14 cellular contexts compared by ENCODE assay signal in genomic region chr11:100612766-100613165, GRCh38.
A peak's percentile ranks its signal among the peaks of the same experiment; 100 is the strongest.
DNase-seq lines count a peak whose midpoint lies in the region; ATAC-seq and TF ChIP-seq lines count a peak whose summit lies in the region.
"Had no signal": no experiment of that assay in that cellular context is flagged by ENCODE, and none has a peak within 500 bp of the region (broad histone marks: within the 10 kb centered on the region; RNA-seq: fewer than 3 reads in every experiment).

No MANE protein-coding gene starts in this region.

- no peak overlapping the region for H2AFZ ChIP-seq in H9 (ENCODE audit: low read length)

- no peak for ATAC-seq in heart left ventricle
- peak; percentile 79 for ATAC-seq in HG02870 (IDR thresholded peaks at IDR 0.05; ENCODE audit: unreplicated experiment)

- H2AK5ac ChIP-seq in H9 (ENCODE audit: insufficient read length, low read length) = no peak overlapping the region

- H3K27me3 Mint-ChIP-seq in H9 (ENCODE audit: low read depth) = no peaks in the 10 kb centered on the region
- H3K27me3 Mint-ChIP-seq: type B pancreatic cell had no signal

- intact Hi-C loops in left ventricle myocardium inferior (cut with micrococcal nuclease) = no loop called here
- intact Hi-C loops in heart left ventricle (cut with DNase I) = no loop called here
- intact Hi-C loops in uterus (cut with DNase I; ENCODE audit: low total_unique reads) = no loop called here

- H3T11ph ChIP-seq in H9 (ENCODE audit: low read length) = no peak overlapping the region

- TF ChIP-seq CTCF in left ventricle myocardium inferior (IDR thresholded peaks at IDR 0.05; ENCODE audit: borderline replicate concordance) (no peak), heart left ventricle (IDR thresholded peaks at IDR 0.05) (no peak), H9 (conservative IDR thresholded peaks at IDR 0.05) (no peak), uterus (IDR thresholded peaks at IDR 0.05) (no peak)

- no peak overlapping the region for H2BK20ac ChIP-seq in H9 (ENCODE audit: low read depth, low read length, poor library complexity, severe bottlenecking)

- no peak overlapping the region for H3K23ac ChIP-seq in H9 (ENCODE audit: insufficient read length, low read depth, low read length)

- H2BK5ac ChIP-seq in H9 (ENCODE audit: insufficient read length, low read length) = no peak overlapping the region

- H3K4me2 ChIP-seq in H9 (ENCODE audit: insufficient read depth, insufficient read length, low read length) = no peak overlapping the region

- H3K79me1 ChIP-seq in H9 (ENCODE audit: insufficient read depth, low read depth, low read length, poor library complexity, severe bottlenecking) = no peaks in the 10 kb centered on the region

- no peak overlapping the region for H3K18ac ChIP-seq in H9 (ENCODE audit: insufficient read length, low read depth, low read length)

- H3K27me3 ChIP-seq in left ventricle myocardium inferior (ENCODE audit: low read depth) (no peaks in the 10 kb centered on the region), heart left ventricle (no peaks in the 10 kb centered on the region), H9 (ENCODE audit: insufficient read depth, low read length) (no peaks in the 10 kb centered on the region), uterus (no peaks in the 10 kb centered on the region)
- H3K27me3 ChIP-seq: ascending aorta, SJSA1 had no signal

- no peak overlapping the region for H4K5ac ChIP-seq in H9 (ENCODE audit: insufficient read length, low read depth, low read length)

- no peak for DNase-seq in left ventricle myocardium inferior
- no peak for DNase-seq in heart left ventricle
- DNase-seq in MV-4-11 (lab: John Stamatoyannopoulos, UW) = peak; percentile 77
- DNase-seq in DMS 273 treated with DMSO at 0.1 percent for 48 hours (lab: John Stamatoyannopoulos, UW) = no peak
- DNase-seq in DMS53 treated with DMSO at 0.1 percent for 48 hours (lab: John Stamatoyannopoulos, UW; ENCODE audit: unreplicated experiment) = no peak
- DNase-seq in H9 = no peak
- DNase-seq in uterus = no peak
- DNase-seq: NCI-H1930 had no signal

- H3K4me3 ChIP-seq in left ventricle myocardium inferior (no peak overlapping the region), heart left ventricle (no peak overlapping the region), uterus (no peak overlapping the region)
- H3K4me3 ChIP-seq: ascending aorta, SJSA1 had no signal

- H3K4me1 ChIP-seq in left ventricle myocardium inferior = no peaks in the 10 kb centered on the region
- H3K4me1 ChIP-seq in heart left ventricle = no peaks in the 10 kb centered on the region
- no peaks in the 10 kb centered on the region for H3K4me1 ChIP-seq in H9 (ENCODE audit: insufficient read depth, low read length)
- no peaks in the 10 kb centered on the region for H3K4me1 ChIP-seq in uterus
- H3K4me1 ChIP-seq: ascending aorta, SJSA1 had no signal

- no peak overlapping the region for H2BK120ac ChIP-seq in H9 (ENCODE audit: low read depth, low read length, poor library complexity, severe bottlenecking)

- no peaks in the 10 kb centered on the region for H3K36me3 ChIP-seq in left ventricle myocardium inferior
- H3K36me3 ChIP-seq in heart left ventricle = no peaks in the 10 kb centered on the region
- H3K36me3 ChIP-seq in uterus = no peaks in the 10 kb centered on the region
- H3K36me3 ChIP-seq: ascending aorta, SJSA1 had no signal

- no peaks in the 10 kb centered on the region; a peak in 1 of 5 replicates for H3K9me3 Mint-ChIP-seq in H9

- no peak overlapping the region for H3K4ac ChIP-seq in H9 (ENCODE audit: low read depth, low read length)

- no peak overlapping the region; a peak in 1 of 7 replicates for H3K27ac Mint-ChIP-seq in H9
- H3K27ac Mint-ChIP-seq: type B pancreatic cell had no signal

- H3K4me3 Mint-ChIP-seq in H9 = no peak overlapping the region
- H3K4me3 Mint-ChIP-seq: type B pancreatic cell had no signal

- TF ChIP-seq POLR2A in heart left ventricle (IDR thresholded peaks at IDR 0.05) = no peak
- TF ChIP-seq POLR2A in uterus (IDR thresholded peaks at IDR 0.05) = no peak

- no peaks in the 10 kb centered on the region for H3K23me2 ChIP-seq in H9 (ENCODE audit: insufficient read length, low read depth, low read length, poor library complexity, severe bottlenecking)

- no peaks in the 10 kb centered on the region; a peak in 1 of 7 replicates for H3K36me3 Mint-ChIP-seq in H9 (ENCODE audit: insufficient read depth in 1 of 3, low read depth in 3 of 3)
- H3K36me3 Mint-ChIP-seq: type B pancreatic cell had no signal

- H4K91ac ChIP-seq in H9 (ENCODE audit: insufficient read length, low read depth, low read length) = no peak overlapping the region

- H3K14ac ChIP-seq in H9 (ENCODE audit: insufficient read depth, low read length) = no peak overlapping the region

- H3K4me1 Mint-ChIP-seq in H9 = peaks cover 0 to under 1% of the 10 kb centered on the region in 2 experiments; a peak in 1 of 4 replicates

- 43 to 58% (median 53%) methylated on average over 2 of the region's 2 CpGs for WGBS in heart left ventricle, 4 donors
- WGBS in H9 (ENCODE audit: extremely low coverage, insufficient read length, low lambda C conversion rate) = no CpG with 5 or more reads among the region's 2 CpGs

- H2BK12ac ChIP-seq in H9 (ENCODE audit: insufficient read length, low read depth, low read length) = no peak overlapping the region

- H2BK15ac ChIP-seq in H9 (ENCODE audit: low read depth, low read length) = no peak overlapping the region

- H3K9me3 ChIP-seq in left ventricle myocardium inferior (replicated peaks) (peaks cover 17% of the 10 kb centered on the region), heart left ventricle (peaks cover 0 to 16% (median 0%) of the 10 kb centered on the region in 12 donors), H9 (ENCODE audit: control insufficient read depth, low read depth, low read length) (no peaks in the 10 kb centered on the region), uterus (no peaks in the 10 kb centered on the region)
- H3K9me3 ChIP-seq: ascending aorta, SJSA1 had no signal

- no peaks in the 10 kb centered on the region for H3K79me2 ChIP-seq in H9 (ENCODE audit: insufficient read depth, low read length)

- no peak overlapping the region for H3K9ac ChIP-seq in H9 (ENCODE audit: extremely low read depth, insufficient read length, low read length)

- no peak overlapping the region for H3K56ac ChIP-seq in H9 (ENCODE audit: insufficient read length, low read depth, low read length)

- no peaks in the 10 kb centered on the region for H4K20me1 ChIP-seq in H9 (ENCODE audit: control insufficient read depth, insufficient read depth, insufficient read length)

- peak overlapping the region; percentile 7 for H3K27ac ChIP-seq in left ventricle myocardium inferior (replicated peaks)
- H3K27ac ChIP-seq in heart left ventricle = no peak overlapping the region
- no peak overlapping the region for H3K27ac ChIP-seq in H9 (ENCODE audit: insufficient read length, low read depth, low read length)
- no peak overlapping the region for H3K27ac ChIP-seq in uterus
- H3K27ac ChIP-seq: 22Rv1, ascending aorta, epithelial cell of prostate, SJSA1 had no signal

- no peak overlapping the region for H4K8ac ChIP-seq in H9 (replicated peaks; ENCODE audit: insufficient read length, low read depth, low read length)
